Comparison of ENCODE assay signal across 8 cellular contexts in the genomic region with DNA sequence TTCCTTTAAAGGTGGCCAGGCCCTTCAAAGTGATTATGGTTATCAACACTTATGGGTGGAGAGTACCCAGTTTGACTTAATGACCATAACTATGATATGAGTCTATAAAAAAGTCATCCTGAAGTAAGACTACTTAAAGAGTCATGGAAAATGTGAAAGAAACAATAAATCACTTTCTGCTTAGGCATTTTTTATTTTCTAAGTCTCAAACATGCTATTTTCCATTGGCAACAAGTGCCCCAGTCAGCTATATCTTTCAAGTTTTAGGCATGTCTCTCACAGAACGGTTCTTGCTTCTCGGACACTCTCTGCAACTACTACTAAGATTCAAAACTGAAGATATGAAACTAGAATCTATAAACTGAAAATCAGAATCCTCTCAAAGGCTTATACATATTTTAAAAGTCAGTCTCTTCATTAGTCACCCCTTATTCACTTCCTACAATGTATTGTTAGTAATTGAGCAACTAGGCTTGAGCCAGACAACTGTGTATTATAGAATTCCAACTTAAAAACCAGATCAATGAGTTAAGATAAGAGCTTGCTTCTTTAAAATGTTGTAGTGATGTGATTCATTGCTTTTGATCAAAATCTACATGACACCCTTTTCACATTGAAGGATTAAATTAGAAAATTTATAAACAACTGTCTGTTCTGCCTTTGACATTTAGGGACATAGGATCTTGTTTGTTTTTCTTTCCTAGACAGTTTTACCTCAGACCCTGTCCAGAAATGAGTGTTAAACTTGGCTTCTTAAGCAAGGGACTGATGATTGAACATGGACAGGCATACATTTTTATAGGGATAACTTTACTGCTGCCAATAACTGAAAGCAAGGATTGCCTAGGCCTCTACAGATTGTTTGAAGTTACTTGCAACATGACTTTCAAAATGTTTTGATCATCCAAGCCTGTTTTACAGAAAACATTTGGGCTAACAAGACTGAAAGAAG. TPM values are rescaled to one million over a fixed set of nuclear protein-coding genes. Genes with fewer than 3 reads are reported as not detected.
DNase-seq lines count a peak whose midpoint lies in the region; ATAC-seq and FAIRE-seq lines count a peak whose summit lies in the region.

No MANE protein-coding gene starts in this region.

- peak overlapping the region; percentile 88 for H3K4me3 Mint-ChIP-seq in activated CD4-positive, alpha-beta memory T cell treated with anti-CD3 and anti-CD28 coated beads for 36 hours

- peaks cover 23% of the 10 kb centered on the region for H3K4me1 ChIP-seq in mesodermal cell (ENCODE audit: control insufficient read depth, insufficient read depth, low read length, poor library complexity, severe bottlenecking)

- DNase-seq in CD1c-positive myeloid dendritic cell (ENCODE audit: extremely low spot score), result peak; percentile 43
- no peak for DNase-seq in activated CD4-positive, alpha-beta memory T cell treated with anti-CD3 and anti-CD28 coated beads for 36 hours
- DNase-seq in NOMO-1 treated with dmso at 0.1 percent for 144 hours (lab: John Stamatoyannopoulos, UW; ENCODE audit: unreplicated experiment), result no peak
- no peak for DNase-seq in dedifferentiated amniotic fluid mesenchymal stem cell (ENCODE audit: extremely low spot score)
- DNase-seq in frontal cortex (ENCODE audit: low spot score in 2 of 2), result no peak
- no peak for DNase-seq in activated CD8-positive, alpha-beta memory T cell treated with anti-CD3 and anti-CD28 coated beads, Interleukin-2, amount 50 U/mL, for 4 hours

- peaks cover 71% of the 10 kb centered on the region for H3K4me1 Mint-ChIP-seq in activated CD4-positive, alpha-beta memory T cell treated with anti-CD3 and anti-CD28 coated beads for 36 hours (ENCODE audit: low read depth)

- POLR2A ChIA-PET in activated CD4-positive, alpha-beta memory T cell treated with anti-CD3 and anti-CD28 coated beads for 36 hours (lab: Charles Lee), result interaction anchor here (0.5 to 1.4 kb wide), 3 partner anchors 12 to 1412 kb away, joined by 3 to 7 read pairs (median 4); no protein-coding TSS in a partner anchor

- H3K27me3 Mint-ChIP-seq in activated CD4-positive, alpha-beta memory T cell treated with anti-CD3 and anti-CD28 coated beads for 36 hours, result no peaks in the 10 kb centered on the region

- ATAC-seq in GM21723 (IDR thresholded peaks at IDR 0.05; ENCODE audit: unreplicated experiment), result peak; percentile 29

- H3K9me3 Mint-ChIP-seq in activated CD4-positive, alpha-beta memory T cell treated with anti-CD3 and anti-CD28 coated beads for 36 hours, result no peaks in the 10 kb centered on the region

- intact Hi-C loops in activated CD4-positive, alpha-beta memory T cell treated with anti-CD3 and anti-CD28 coated beads for 36 hours (cut with micrococcal nuclease), result loop anchor here (1.0 to 10.0 kb wide), 12 partner anchors 7 to 1425 kb away; a partner anchor contains a TSS

- peaks cover 44% of the 10 kb centered on the region for H3K36me3 ChIP-seq in mesodermal cell (ENCODE audit: control insufficient read depth, insufficient read depth, low read length)

- H3K36me3 Mint-ChIP-seq in activated CD4-positive, alpha-beta memory T cell treated with anti-CD3 and anti-CD28 coated beads for 36 hours, result peaks cover 19% of the 10 kb centered on the region

- CTCF ChIA-PET in activated CD4-positive, alpha-beta memory T cell treated with anti-CD3 and anti-CD28 coated beads for 36 hours (lab: Charles Lee), result no interaction called here

- H3K27ac Mint-ChIP-seq in activated CD4-positive, alpha-beta memory T cell treated with anti-CD3 and anti-CD28 coated beads for 36 hours, result peak overlapping the region; percentile 65

- 100% methylated on average over 2 of the region's 2 CpGs for WGBS in mesodermal cell (ENCODE audit: insufficient coverage in 2 of 2), 2 experiments

- H3K4me3 ChIP-seq in mesodermal cell (ENCODE audit: extremely low read depth, insufficient read depth, low read length, poor library complexity, severe bottlenecking), result peak overlapping the region; percentile 87

- H3K27ac ChIP-seq in mesodermal cell (ENCODE audit: low read depth, low read length, severe bottlenecking), result no peak overlapping the region

- FAIRE-seq in frontal cortex (lab: Jason Lieb, UNC), result no peak

- no peaks in the 10 kb centered on the region for H3K9me3 ChIP-seq in mesodermal cell (ENCODE audit: control insufficient read depth, low read length)

RNA-seq across cellular contexts. Expression of a gene that starts 2.9 kb away (rescaled TPM):
- 10 to 100 TPM; 12.6 to 14.4 TPM for total RNA-seq in activated CD4-positive, alpha-beta memory T cell treated with anti-CD3 and anti-CD28 coated beads for 36 hours
- 149 TPM for polyA plus RNA-seq in mesodermal cell (2013, experiment 1 of 2)
- polyA plus RNA-seq in mesodermal cell (2013, experiment 2 of 2), result 161 TPM
- total RNA-seq in frontal cortex, result 12.6 TPM
